In genomic region chr3:144770813-144771400, GRCh38 we compare ENCODE assay signal across 8 cellular contexts.
DNase-seq lines count a peak whose midpoint lies in the region; ATAC-seq lines count a peak whose summit lies in the region.

No MANE protein-coding gene starts in this region.

- no peak overlapping the region for H3K4me3 Mint-ChIP-seq in stimulated activated effector memory CD8-positive, alpha-beta T cell treated with anti-CD3 and anti-CD28 coated beads, Interleukin-12 subunit alpha, Interleukin-12 subunit beta, amount 100 ng/mL, for 72 hours

- no peaks in the 10 kb centered on the region for H3K36me3 Mint-ChIP-seq in stimulated activated effector memory CD8-positive, alpha-beta T cell treated with anti-CD3 and anti-CD28 coated beads, Interleukin-12 subunit alpha, Interleukin-12 subunit beta, amount 100 ng/mL, for 72 hours

- no peak overlapping the region for H3K27ac Mint-ChIP-seq in stimulated activated effector memory CD8-positive, alpha-beta T cell treated with anti-CD3 and anti-CD28 coated beads, Interleukin-12 subunit alpha, Interleukin-12 subunit beta, amount 100 ng/mL, for 72 hours

- ATAC-seq in left lobe of liver = peak; percentile 87
- no peak for ATAC-seq in stimulated activated effector memory CD8-positive, alpha-beta T cell treated with anti-CD3 and anti-CD28 coated beads, Interleukin-12 subunit alpha, Interleukin-12 subunit beta, amount 100 ng/mL, for 72 hours
- ATAC-seq in GM21526 (IDR thresholded peaks at IDR 0.05; ENCODE audit: low FRiP score, unreplicated experiment) = no peak

- H3K9me3 Mint-ChIP-seq in stimulated activated effector memory CD8-positive, alpha-beta T cell treated with anti-CD3 and anti-CD28 coated beads, Interleukin-12 subunit alpha, Interleukin-12 subunit beta, amount 100 ng/mL, for 72 hours = no peaks in the 10 kb centered on the region

- H3K4me1 Mint-ChIP-seq in stimulated activated effector memory CD8-positive, alpha-beta T cell treated with anti-CD3 and anti-CD28 coated beads, Interleukin-12 subunit alpha, Interleukin-12 subunit beta, amount 100 ng/mL, for 72 hours = no peaks in the 10 kb centered on the region

- DNase-seq in EL = peak; percentile 6
- DNase-seq in HT1080 (ENCODE audit: low read depth) = peak; percentile 53
- DNase-seq in astrocyte of the hippocampus (ENCODE audit: low read depth, low spot score) = peak; percentile 67
- DNase-seq in left lobe of liver (ENCODE audit: low spot score) = no peak
- DNase-seq in stimulated activated effector memory CD8-positive, alpha-beta T cell treated with anti-CD3 and anti-CD28 coated beads, Interleukin-12 subunit alpha, Interleukin-12 subunit beta, amount 100 ng/mL, for 72 hours (ENCODE audit: low spot score in 2 of 2) = no peak
- no peak for DNase-seq in hepatic stellate cell (ENCODE audit: low spot score)
- no peak for DNase-seq in activated T-cell treated with anti-CD3 and anti-CD28 coated beads for 4 hours

Comparison
In these comparisons a context has a peak if more than half of its experiments do, and no peak if none do; other contexts are left out.
1. DNase-seq: peak in EL (single experiment), HT1080 (single experiment) and astrocyte of the hippocampus (single experiment); none in left lobe of liver (single experiment), stimulated activated effector memory CD8-positive, alpha-beta T cell treated with anti-CD3 and anti-CD28 coated beads, Interleukin-12 subunit alpha, Interleukin-12 subunit beta, amount 100 ng/mL, for 72 hours (0 of 2), hepatic stellate cell (single experiment) and activated T-cell treated with anti-CD3 and anti-CD28 coated beads for 4 hours (single experiment).